Comparison of ENCODE assay signal across 20 cellular contexts in genomic region chr1:161481624-161482392, GRCh38. TPM values are rescaled to one million over a fixed set of nuclear protein-coding genes. Genes with fewer than 3 reads are reported as not detected.
"Had no signal": no experiment of that assay in that cellular context is flagged by ENCODE, and none has a peak within 500 bp of the region (broad histone marks: within the 10 kb centered on the region; RNA-seq: fewer than 3 reads in every experiment).

No MANE protein-coding gene starts in this region.

- H3K4me3 ChIP-seq: cardiac muscle cell, dorsolateral prefrontal cortex, hepatocyte, prostate gland, right lobe of liver, stomach, testis had no signal

- H3K4me3 Mint-ChIP-seq: activated CD4-positive, alpha-beta memory T cell treated with anti-CD3 and anti-CD28 coated beads, Interleukin-2, amount 10 ng/mL, durations not matched to agents 7 days and 5 days; activated T-cell treated with anti-CD3 and anti-CD28 coated beads, Interleukin-2, amount 50 U/mL, for 24 hours; endodermal cell; nephron progenitor cell had no signal

- H3K9me3 Mint-ChIP-seq: activated CD4-positive, alpha-beta memory T cell treated with anti-CD3 and anti-CD28 coated beads, Interleukin-2, amount 10 ng/mL, durations not matched to agents 7 days and 5 days; activated T-cell treated with anti-CD3 and anti-CD28 coated beads, Interleukin-2, amount 50 U/mL, for 24 hours had no signal

- H3K36me3 ChIP-seq: cardiac muscle cell, prostate gland, right lobe of liver, stomach had no signal

- H3K27ac Mint-ChIP-seq: activated CD4-positive, alpha-beta memory T cell treated with anti-CD3 and anti-CD28 coated beads, Interleukin-2, amount 10 ng/mL, durations not matched to agents 7 days and 5 days; activated T-cell treated with anti-CD3 and anti-CD28 coated beads, Interleukin-2, amount 50 U/mL, for 24 hours; endodermal cell; nephron progenitor cell had no signal

- H3K27ac ChIP-seq: cardiac muscle cell, dorsolateral prefrontal cortex, hepatocyte, prostate gland, right lobe of liver, stomach, testis, VCaP had no signal

- H3K27me3 ChIP-seq: right lobe of liver, testis had no signal

- H3K9me3 ChIP-seq: prostate gland, right lobe of liver, stomach, testis had no signal

- H3K4me1 Mint-ChIP-seq: activated CD4-positive, alpha-beta memory T cell treated with anti-CD3 and anti-CD28 coated beads, Interleukin-2, amount 10 ng/mL, durations not matched to agents 7 days and 5 days; endodermal cell; nephron progenitor cell had no signal

- DNase-seq: activated CD4-positive, alpha-beta memory T cell treated with anti-CD3 and anti-CD28 coated beads, Interleukin-2, amount 10 ng/mL, durations not matched to agents 7 days and 5 days; activated CD4-positive, alpha-beta T cell treated with anti-CD3 and anti-CD28 coated beads for 4 hours; activated effector memory CD4-positive, alpha-beta T cell treated with Interleukin-2 at 50 U/mL for 16 hours; activated naive CD4-positive, alpha-beta T cell treated with anti-CD3 and anti-CD28 coated beads, Interleukin-2, amount 50 U/mL, for 16 hours; activated T-cell treated with anti-CD3 and anti-CD28 coated beads, Interleukin-2, amount 50 U/mL, for 24 hours; dorsolateral prefrontal cortex; endodermal cell; islet precursor cell; nephron progenitor cell; right lobe of liver; stomach; T-helper 1 cell; T1000; testis had no signal

RNA-seq across cellular contexts. Expression of gene FCGR2A, which starts 23.4 kb away (rescaled TPM):
- total RNA-seq: astrocyte, cardiac muscle cell, endodermal cell, glomerular endothelial cell had no signal

RNA-seq across cellular contexts. Expression of gene HSPA6, which starts 42.5 kb away (rescaled TPM):
- total RNA-seq: cardiac muscle cell, endodermal cell had no signal
